ENCODE assay signal across 8 cellular contexts in the genomic region with DNA sequence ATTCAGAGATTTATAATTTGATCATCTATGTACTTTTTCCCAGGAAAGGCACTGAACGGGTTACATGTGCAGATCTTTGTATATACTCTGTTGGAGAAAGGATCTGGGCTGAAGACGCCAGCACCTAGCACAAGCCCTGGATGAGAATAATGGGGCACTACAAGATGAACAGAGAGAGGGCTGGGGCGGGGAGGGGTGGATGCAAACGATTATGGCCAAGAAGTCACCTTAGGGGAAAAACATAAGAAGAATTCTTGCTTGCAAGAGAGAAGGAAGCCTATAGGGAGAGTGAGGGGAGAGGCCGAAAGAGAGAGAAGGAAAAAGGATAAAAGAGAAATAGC. TPM values are rescaled to one million over a fixed set of nuclear protein-coding genes. Genes with fewer than 3 reads are reported as not detected.
DNase-seq lines count a peak whose midpoint lies in the region; ATAC-seq, FAIRE-seq and TF ChIP-seq lines count a peak whose summit lies in the region.

No MANE protein-coding gene starts in this region.

- H3K9me3 ChIP-seq in Caco-2 (peaks cover 1% of the 10 kb centered on the region; the same call in 1 of the 2 replicates), prostate gland (no peaks in the 10 kb centered on the region), kidney (ENCODE audit: control insufficient read depth in 1 of 2, low read length in 2 of 2) (no peaks in the 10 kb centered on the region)

- intact Hi-C loops in Caco-2 (cut with micrococcal nuclease; ENCODE audit: unreplicated experiment) (loop anchor here (1.0 to 5.0 kb wide), 3 partner anchors 31 to 177 kb away; no protein-coding TSS in a partner anchor), prostate gland (cut with DNase I) (no loop called here), kidney (cut with DNase I) (loop anchor here (5.0 kb wide), 1 partner anchor 1098 kb away; the partner anchor contains the start of gene ZNF488)

- H3K27ac ChIP-seq in RWPE1, result peak overlapping the region; percentile 79
- H3K27ac ChIP-seq in prostate gland, result peak overlapping the region; percentile 83 to 84
- H3K27ac ChIP-seq in kidney (ENCODE audit: low read depth in 2 of 2, low read length in 2 of 2), result no peak overlapping the region

- no peak for TF ChIP-seq POLR2A in prostate gland (IDR thresholded peaks at IDR 0.05)

- peak overlapping the region; percentile 16 for H3K27ac Mint-ChIP-seq in Caco-2 (ENCODE audit: unreplicated experiment)

- DNase-seq in Caco-2 (no peak), RWPE1 (ENCODE audit: low spot score) (no peak), epithelial cell of proximal tubule (ENCODE audit: low read depth) (no peak), prostate gland (ENCODE audit: low spot score) (no peak), omental fat pad (ENCODE audit: low spot score) (no peak), kidney (no peak), NCI-H128 (lab: John Stamatoyannopoulos, UW; ENCODE audit: unreplicated experiment) (no peak)

- H3K27me3 Mint-ChIP-seq in Caco-2 (ENCODE audit: insufficient read depth, unreplicated experiment), result peaks cover 13% of the 10 kb centered on the region

- H3K4me1 ChIP-seq in Caco-2 (0 out of 2 replicates have a peak, but pooled peaks cover 3% of the 10 kb centered on the region), prostate gland (replicated peaks) (no peaks in the 10 kb centered on the region), kidney (ENCODE audit: control insufficient read depth in 1 of 2, insufficient read depth in 1 of 2, low read depth in 1 of 2, low read length in 2 of 2) (peaks cover 0 to 5% of the 10 kb centered on the region in 2 donors)

- CTCF ChIA-PET in Caco-2 (lab: Charles Lee) (no interaction called here), RWPE1 (lab: Yijun Ruan, JAX) (no interaction called here)

- TF ChIP-seq CTCF in Caco-2 (IDR thresholded peaks at IDR 0.05; ENCODE audit: insufficient read depth in 1 of 2, low read depth in 1 of 2, low read length in 1 of 2, severe bottlenecking in 1 of 2, unreplicated experiment in 1 of 2) (no peak), RWPE1 (conservative IDR thresholded peaks at IDR 0.05; ENCODE audit: low read depth) (no peak), epithelial cell of proximal tubule (conservative IDR thresholded peaks at IDR 0.05; ENCODE audit: low read depth, low read length) (no peak), prostate gland (IDR thresholded peaks at IDR 0.05) (no peak), omental fat pad (IDR thresholded peaks at IDR 0.05) (no peak), kidney (IDR thresholded peaks at IDR 0.05; ENCODE audit: borderline replicate concordance, extremely low read depth, insufficient read depth) (no peak)

- H3K4me1 Mint-ChIP-seq in Caco-2 (ENCODE audit: low read depth, unreplicated experiment), result peaks cover 7% of the 10 kb centered on the region

- no TSS peak for BruUV-seq in Caco-2 (replicated peaks; lab: Mats Ljungman, UMichigan)

- H3K4me3 ChIP-seq in Caco-2 (ENCODE audit: low read depth, low read length) (peak overlapping the region; percentile 63), epithelial cell of proximal tubule (ENCODE audit: low read depth, low read length) (peak overlapping the region; percentile 55), prostate gland (peak overlapping the region; percentile 52 to 61), kidney (ENCODE audit: low read length in 2 of 2) (peak overlapping the region in 1 of 2 donors; percentile 57)

- no peak overlapping the region for H3K9ac ChIP-seq in kidney (ENCODE audit: low read length in 2 of 2)

- no peaks in the 10 kb centered on the region for H3K9me3 Mint-ChIP-seq in Caco-2 (ENCODE audit: unreplicated experiment)

- no peak for ATAC-seq in omental fat pad (ENCODE audit: low FRiP score)
- ATAC-seq in HG03097 (IDR thresholded peaks at IDR 0.05; ENCODE audit: low FRiP score, unreplicated experiment), result no peak

- H3K36me3 ChIP-seq in Caco-2 (ENCODE audit: control insufficient read depth, insufficient read depth, low read length), result no peaks in the 10 kb centered on the region
- H3K36me3 ChIP-seq in prostate gland, result no peaks in the 10 kb centered on the region
- no peaks in the 10 kb centered on the region for H3K36me3 ChIP-seq in kidney (ENCODE audit: control insufficient read depth in 1 of 2, insufficient read depth in 2 of 2, low read length in 2 of 2)

- peaks cover 2% of the 10 kb centered on the region for H3K27me3 ChIP-seq in Caco-2 (replicated peaks; ENCODE audit: control insufficient read depth, insufficient read depth, low read length)
- H3K27me3 ChIP-seq in prostate gland (replicated peaks; ENCODE audit: insufficient read depth), result no peaks in the 10 kb centered on the region

- H3K4me3 Mint-ChIP-seq in Caco-2 (ENCODE audit: unreplicated experiment), result peak overlapping the region; percentile 81

- FAIRE-seq in kidney (lab: Jason Lieb, UNC), result no peak

- peaks cover 4% of the 10 kb centered on the region for H3K36me3 Mint-ChIP-seq in Caco-2 (ENCODE audit: insufficient read depth, unreplicated experiment)

- WGBS in prostate gland, result 29% methylated on average over 5 of the region's 5 CpGs

- POLR2A ChIA-PET in Caco-2 (lab: Charles Lee), result no interaction called here
- POLR2A ChIA-PET in RWPE1 (lab: Yijun Ruan, JAX; ENCODE audit: low non-redundant PET), result no interaction called here

RNA-seq across cellular contexts. Expression of gene ANTXRL, which starts 2.9 kb away (rescaled TPM):
- not detected in 2 replicates for total RNA-seq in Caco-2 (2022)
- not detected in 2 replicates for total RNA-seq in epithelial cell of proximal tubule
- 1 to 10 TPM in 1 of 2 donors, not detected in 1; 3.4 TPM for total RNA-seq in prostate gland
- not detected for total RNA-seq in omental fat pad
- 0.16 TPM for total RNA-seq in kidney
- polyA plus RNA-seq in kidney (ENCODE audit: insufficient read depth, low read depth, low replicate concordance), result not detected

Comparison
In these comparisons a context has a peak if more than half of its experiments do, and no peak if none do; other contexts are left out.
1. H3K27ac ChIP-seq: peak in RWPE1 (single experiment) and prostate gland (2 of 2); none in kidney (0 of 2).